ENCODE assay signal across 8 cellular contexts in genomic region chr4:89111833-89112563, GRCh38.
DNase-seq lines count a peak whose midpoint lies in the region; ATAC-seq and TF ChIP-seq lines count a peak whose summit lies in the region.

No MANE protein-coding gene starts in this region.

- ATAC-seq in HG03354 (IDR thresholded peaks at IDR 0.05; ENCODE audit: poor library complexity, severe bottlenecking, unreplicated experiment): no peak

- no peaks in the 10 kb centered on the region for H3K9me3 Mint-ChIP-seq in T-helper 2 cell treated with Interferon-gamma antibody and Interleukin-4, amounts not matched to agents 5 μg/mL and 100 μg/mL, for 36 hours

- H3K27me3 ChIP-seq in brain microvascular endothelial cell (replicated peaks): peaks cover 14% of the 10 kb centered on the region

- peak overlapping the region; percentile 71 for H3K4me3 ChIP-seq in NB4 (ENCODE audit: low read depth, low read length)
- H3K4me3 ChIP-seq in brain microvascular endothelial cell (ENCODE audit: low read depth, low read length): peak overlapping the region; percentile 75

- peaks cover 19% of the 10 kb centered on the region for H3K4me1 Mint-ChIP-seq in T-helper 2 cell treated with Interferon-gamma antibody and Interleukin-4, amounts not matched to agents 5 μg/mL and 100 μg/mL, for 36 hours (ENCODE audit: low read depth)

- in situ Hi-C loops in brain microvascular endothelial cell (cut with HindIII; ENCODE audit: low pct_ligation_motif_present, low sequenced_read_pairs): no loop called here

- H3K27me3 Mint-ChIP-seq in T-helper 2 cell treated with Interferon-gamma antibody and Interleukin-4, amounts not matched to agents 5 μg/mL and 100 μg/mL, for 36 hours (ENCODE audit: low read depth): peaks cover 18% of the 10 kb centered on the region

- no peak for TF ChIP-seq CTCF in NB4 (IDR thresholded peaks at IDR 0.05; ENCODE audit: low read depth, low read length)
- TF ChIP-seq CTCF in brain microvascular endothelial cell (IDR thresholded peaks at IDR 0.05; ENCODE audit: low read depth, low read length, missing control alignments): no peak

- no peaks in the 10 kb centered on the region for H3K36me3 ChIP-seq in brain microvascular endothelial cell (replicated peaks)

- no peak for DNase-seq in T-helper 2 cell treated with Interferon-gamma antibody and Interleukin-4, amounts not matched to agents 5 μg/mL and 100 μg/mL, for 36 hours (ENCODE audit: low spot score)
- no peak for DNase-seq in T-helper 2 cell
- DNase-seq in NB4 (ENCODE audit: low read depth): peak; percentile 38
- peak; percentile 86 for DNase-seq in brain microvascular endothelial cell
- peak; percentile 68 for DNase-seq in kidney tubule cell (ENCODE audit: low spot score)
- peak in 3 of 49 donors; percentile 4 to 18 (median 6) for DNase-seq in substantia nigra (lab: John Stamatoyannopoulos, UW)
- DNase-seq in NK-92 (lab: John Stamatoyannopoulos, UW; ENCODE audit: unreplicated experiment): no peak

- H3K4me3 Mint-ChIP-seq in T-helper 2 cell treated with Interferon-gamma antibody and Interleukin-4, amounts not matched to agents 5 μg/mL and 100 μg/mL, for 36 hours: peak overlapping the region; percentile 83

- H3K27ac Mint-ChIP-seq in T-helper 2 cell treated with Interferon-gamma antibody and Interleukin-4, amounts not matched to agents 5 μg/mL and 100 μg/mL, for 36 hours: peak overlapping the region; percentile 53

- H3K27ac ChIP-seq in brain microvascular endothelial cell (peak overlapping the region; percentile 67), substantia nigra (ENCODE audit: low read depth, low read length, poor library complexity, severe bottlenecking) (peak overlapping the region; percentile 80)

- TF ChIP-seq POLR2A in NB4 (IDR thresholded peaks at IDR 0.05; ENCODE audit: extremely low read depth, insufficient read length): no peak

- H3K36me3 Mint-ChIP-seq in T-helper 2 cell treated with Interferon-gamma antibody and Interleukin-4, amounts not matched to agents 5 μg/mL and 100 μg/mL, for 36 hours (ENCODE audit: low read depth): peaks cover 11% of the 10 kb centered on the region

Comparison
In these comparisons a context has a peak if more than half of its experiments do, and no peak if none do; other contexts are left out.
1. DNase-seq: peak in NB4 (single experiment), brain microvascular endothelial cell (single experiment) and kidney tubule cell (single experiment); none in T-helper 2 cell treated with Interferon-gamma antibody and Interleukin-4, amounts not matched to agents 5 μg/mL and 100 μg/mL, for 36 hours (single experiment), T-helper 2 cell (0 of 5) and NK-92 (single experiment).